In the genomic region with DNA sequence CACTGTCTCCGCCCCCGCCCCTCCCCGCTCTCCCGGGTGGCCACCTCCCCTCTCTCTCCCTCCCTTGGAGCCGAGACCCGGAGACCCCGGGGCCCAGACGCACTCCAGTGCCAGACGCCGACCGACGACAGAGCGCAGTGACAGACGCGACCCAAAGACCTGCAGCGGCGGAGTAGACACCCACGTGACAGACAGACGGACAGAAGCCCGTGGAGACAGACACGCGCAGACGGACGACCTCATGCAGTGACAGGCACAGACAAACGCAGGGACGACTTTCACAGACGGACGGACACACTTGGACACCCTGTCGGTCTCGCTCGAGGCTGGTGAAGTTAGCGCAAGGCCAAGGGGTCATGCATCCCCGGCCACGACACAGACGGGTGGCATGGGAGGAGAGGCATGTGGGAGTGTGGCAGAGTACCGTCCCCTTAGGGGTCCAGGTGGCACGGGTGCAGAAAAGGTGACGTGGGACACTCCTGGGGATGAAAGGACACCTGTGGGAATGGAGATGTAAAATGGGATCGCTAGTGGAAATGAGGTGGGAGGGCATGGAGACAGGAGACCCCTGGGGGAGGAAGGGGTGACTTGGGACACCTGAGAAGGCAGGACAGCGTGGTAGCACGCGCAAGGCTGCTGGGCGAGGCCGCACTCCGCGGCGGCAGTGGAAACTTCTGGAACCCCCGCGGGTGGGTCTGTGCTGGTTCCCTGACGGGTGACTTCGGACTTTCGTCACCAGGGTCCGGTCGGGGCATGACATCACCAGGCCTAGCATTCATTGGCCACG, we compare ENCODE assay signal across 1 cellular context.
TF ChIP-seq lines count a peak whose summit lies in the region.

No MANE protein-coding gene starts in this region.

TF ChIP-seq in endothelial cell of umbilical vein, 7 proteins besides CTCF, POLR2A, EP300 and RAD21:
- TF ChIP-seq FOS (IDR thresholded peaks at IDR 0.05; ENCODE audit: borderline replicate concordance, insufficient read depth, low read length), result no peak
- TF ChIP-seq GATA2 (IDR thresholded peaks at IDR 0.05; ENCODE audit: insufficient read depth, insufficient read length, low read depth, low read length), result no peak
- no peak for TF ChIP-seq JUN (IDR thresholded peaks at IDR 0.05; ENCODE audit: borderline replicate concordance, insufficient read depth, insufficient read length, low read depth)
- no peak for TF ChIP-seq MYC (IDR thresholded peaks at IDR 0.05; ENCODE audit: low read depth, low read length)
- no peak for TF ChIP-seq MAX (IDR thresholded peaks at IDR 0.05; ENCODE audit: insufficient read depth, insufficient read length)
- TF ChIP-seq EZH2 (IDR thresholded peaks at IDR 0.05; ENCODE audit: borderline replicate concordance, low read depth, low read length, severe bottlenecking), result peak; percentile 95
